ENCODE assay signal across 18 cellular contexts in the genomic region with DNA sequence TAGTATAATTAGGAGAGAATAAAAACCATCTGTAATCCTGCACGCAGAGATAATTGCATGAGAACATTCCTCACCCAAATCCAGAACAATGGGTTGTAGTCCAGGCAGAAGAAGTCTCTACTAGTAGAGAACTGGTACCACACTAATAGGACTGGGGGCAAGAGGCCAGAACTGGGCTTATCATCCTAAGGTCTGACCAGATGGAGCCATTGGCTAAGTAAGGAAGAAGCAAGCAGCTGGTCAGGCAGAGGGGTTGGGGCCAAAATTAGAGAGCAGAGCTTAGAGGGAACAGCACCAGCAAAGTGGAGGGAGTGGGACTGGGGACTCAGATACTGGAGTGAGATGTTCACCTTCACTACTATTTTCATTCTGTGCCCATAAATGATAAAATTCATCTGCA. TPM values are rescaled to one million over a fixed set of nuclear protein-coding genes. Genes with fewer than 3 reads are reported as not detected.
A peak's percentile ranks its signal among the peaks of the same experiment; 100 is the strongest.
DNase-seq lines count a peak whose midpoint lies in the region; ATAC-seq and TF ChIP-seq lines count a peak whose summit lies in the region.
"Had no signal": no experiment of that assay in that cellular context is flagged by ENCODE, and none has a peak within 500 bp of the region (broad histone marks: within the 10 kb centered on the region; RNA-seq: fewer than 3 reads in every experiment).

No MANE protein-coding gene starts in this region.

- peak; percentile 14 for DNase-seq in AG09319 (ENCODE audit: extremely low read depth, low read depth)
- peak; percentile 55 for DNase-seq in G401 (ENCODE audit: low spot score)
- peak; percentile 20 for DNase-seq in NCI-H82 treated with DMSO at 0.1 percent for 48 hours (lab: John Stamatoyannopoulos, UW; ENCODE audit: unreplicated experiment)
- DNase-seq in glutamatergic neuron, result no peak
- no peak for DNase-seq in GM23338 (ENCODE audit: low spot score)
- no peak for DNase-seq in SIG-M5 treated with dmso at 0.1 percent for 504 hours (lab: John Stamatoyannopoulos, UW; ENCODE audit: unreplicated experiment)
- no peak for DNase-seq in upper lobe of right lung
- DNase-seq: BE2C; C1 segment of cervical spinal cord; CD4-positive, CD25-positive, alpha-beta regulatory T cell; CD8-positive, alpha-beta memory T cell; COR-L47; DMS53; DND-41; EL; H9; IMR-90 had no signal

- no peak overlapping the region for H2AFZ ChIP-seq in GM23338

- H3K4me2 ChIP-seq in GM23338, result no peak overlapping the region

- no peaks in the 10 kb centered on the region for H3K79me2 ChIP-seq in GM23338 (replicated peaks; ENCODE audit: insufficient read depth)

- intact Hi-C loops in upper lobe of right lung (cut with DNase I), result no loop called here

- H3K27ac Mint-ChIP-seq in glutamatergic neuron (ENCODE audit: unreplicated experiment) (peak overlapping the region; percentile 60), GM23338 (no peak overlapping the region)
- H3K27ac Mint-ChIP-seq: CD4-positive, CD25-positive, alpha-beta regulatory T cell; CD8-positive, alpha-beta memory T cell; H9 had no signal

- peaks cover 10% of the 10 kb centered on the region for H3K9me2 ChIP-seq in GM23338 (ENCODE audit: insufficient read depth)

- H3K27me3 Mint-ChIP-seq in glutamatergic neuron (ENCODE audit: unreplicated experiment) (no peaks in the 10 kb centered on the region), GM23338 (ENCODE audit: insufficient read depth, low read depth, poor library complexity) (peaks cover 9% of the 10 kb centered on the region)

- H3K27ac ChIP-seq in GM23338 (ENCODE audit: low read depth), result no peak overlapping the region
- H3K27ac ChIP-seq in upper lobe of right lung, result no peak overlapping the region

- in situ Hi-C loops in G401 (cut with HindIII; ENCODE audit: low sequenced_read_pairs), result no loop called here

- no peaks in the 10 kb centered on the region for H4K20me1 ChIP-seq in GM23338 (replicated peaks; ENCODE audit: insufficient read depth)

- H3K36me3 ChIP-seq in GM23338 (ENCODE audit: insufficient read depth) (no peaks in the 10 kb centered on the region), upper lobe of right lung (no peaks in the 10 kb centered on the region)
- H3K36me3 ChIP-seq: BE2C had no signal

- no peaks in the 10 kb centered on the region for H3K9me3 ChIP-seq in upper lobe of right lung
- H3K9me3 ChIP-seq: BE2C had no signal

- H3K4me3 ChIP-seq in GM23338, result no peak overlapping the region
- no peak overlapping the region for H3K4me3 ChIP-seq in upper lobe of right lung
- H3K4me3 ChIP-seq: K562 had no signal

- H3K9me3 Mint-ChIP-seq in glutamatergic neuron (ENCODE audit: unreplicated experiment) (peaks cover 3% of the 10 kb centered on the region), GM23338 (no peaks in the 10 kb centered on the region)
- H3K9me3 Mint-ChIP-seq: CD4-positive, CD25-positive, alpha-beta regulatory T cell; CD8-positive, alpha-beta memory T cell; H9 had no signal

- TF ChIP-seq CTCF in AG09319 (IDR thresholded peaks at IDR 0.05; ENCODE audit: low read depth, low read length), result no peak
- no peak for TF ChIP-seq CTCF in glutamatergic neuron (IDR thresholded peaks at IDR 0.05; ENCODE audit: partially characterized antibody, unreplicated experiment)
- no peak for TF ChIP-seq CTCF in GM23338 (conservative IDR thresholded peaks at IDR 0.05; ENCODE audit: low read depth in 2 of 2)
- no peak for TF ChIP-seq CTCF in upper lobe of right lung (IDR thresholded peaks at IDR 0.05)

- H3K4me1 ChIP-seq in GM23338 (ENCODE audit: insufficient read depth), result peaks cover 27% of the 10 kb centered on the region
- no peaks in the 10 kb centered on the region for H3K4me1 ChIP-seq in upper lobe of right lung

- H3K36me3 Mint-ChIP-seq in glutamatergic neuron (ENCODE audit: unreplicated experiment) (no peaks in the 10 kb centered on the region), GM23338 (ENCODE audit: low read depth) (no peaks in the 10 kb centered on the region)
- H3K36me3 Mint-ChIP-seq: CD4-positive, CD25-positive, alpha-beta regulatory T cell had no signal

- H3F3A ChIP-seq in GM23338 (replicated peaks; ENCODE audit: low read depth), result no peaks in the 10 kb centered on the region

- ATAC-seq in GM23338 (no peak), upper lobe of right lung (no peak)
- ATAC-seq: K562 had no signal

- peak overlapping the region; percentile 60 for H3K4me3 Mint-ChIP-seq in glutamatergic neuron (ENCODE audit: unreplicated experiment)
- no peak overlapping the region for H3K4me3 Mint-ChIP-seq in GM23338
- H3K4me3 Mint-ChIP-seq: CD4-positive, CD25-positive, alpha-beta regulatory T cell; CD8-positive, alpha-beta memory T cell; H9 had no signal

- H3K27me3 ChIP-seq in GM23338 (ENCODE audit: insufficient read depth) (no peaks in the 10 kb centered on the region), upper lobe of right lung (no peaks in the 10 kb centered on the region)
- H3K27me3 ChIP-seq: BE2C had no signal

- H3K4me1 Mint-ChIP-seq in glutamatergic neuron (ENCODE audit: low read depth, unreplicated experiment) (peaks cover 55% of the 10 kb centered on the region), GM23338 (peaks cover 38% of the 10 kb centered on the region)
- H3K4me1 Mint-ChIP-seq: CD4-positive, CD25-positive, alpha-beta regulatory T cell; CD8-positive, alpha-beta memory T cell had no signal

TF ChIP-seq in GM23338, 12 proteins besides CTCF, POLR2A, EP300 and RAD21 (continues in another document):
- TF ChIP-seq JUNB (IDR thresholded peaks at IDR 0.05; ENCODE audit: unreplicated experiment) (no peak), REST (IDR thresholded peaks at IDR 0.05; ENCODE audit: unreplicated experiment) (no peak)

RNA-seq across cellular contexts. Expression of gene MAP1B, which starts 35.4 kb away (rescaled TPM):
- total RNA-seq in G401 (2014; rRNA removed; shearing (Covaris generic)), result 11.3 and 21.9 TPM in 2 replicates
- total RNA-seq in glutamatergic neuron (ENCODE audit: unreplicated experiment) (2,530 TPM), upper lobe of right lung (20.5 TPM)
- total RNA-seq in GM23338 (2014; rRNA removed; shearing (Covaris generic)), result 111 and 263 TPM in 2 replicates
- polyA plus RNA-seq in GM23338 (2016; fragmentation: Nextera tagmentation; extraction: Ambion mirVana), result 114 and 148 TPM in 2 replicates

Comparison
In these comparisons a context has a peak if more than half of its experiments do, and no peak if none do; other contexts are left out.
1. DNase-seq: peak in AG09319 (single experiment), G401 (single experiment) and NCI-H82 treated with DMSO at 0.1 percent for 48 hours (single experiment); none in glutamatergic neuron (single experiment), GM23338 (single experiment), SIG-M5 treated with dmso at 0.1 percent for 504 hours (single experiment) and upper lobe of right lung (single experiment).